ENCODE assay signal across 1 cellular context in genomic region chr20:58209652-58210397, GRCh38.
TF ChIP-seq lines count a peak whose summit lies in the region.

No MANE protein-coding gene starts in this region.

TF ChIP-seq in HepG2, 621 proteins besides CTCF, POLR2A, EP300 and RAD21 (continued from another document and continues in another):
- TF ChIP-seq ZNF710 (CRISPR knock-in tag; IDR thresholded peaks at IDR 0.05; ENCODE audit: borderline replicate concordance) (peak; percentile 79; the same call in 1 of the 2 replicates), ZNF275 (CRISPR knock-in tag; IDR thresholded peaks at IDR 0.05; ENCODE audit: borderline replicate concordance) (peak; percentile 34; the same call in 1 of the 2 replicates), DMAP1 (CRISPR knock-in tag; IDR thresholded peaks at IDR 0.05) (0 out of 2 replicates have a peak, but pooled peaks have one; percentile 41), ZNF556 (CRISPR knock-in tag; IDR thresholded peaks at IDR 0.05; ENCODE audit: borderline replicate concordance) (peak; percentile 77; the same call in 1 of the 2 replicates), ZBTB37 (CRISPR knock-in tag; IDR thresholded peaks at IDR 0.05) (no peak), ZNF331 (CRISPR knock-in tag; IDR thresholded peaks at IDR 0.05) (peak; percentile 85), CBX1 (IDR thresholded peaks at IDR 0.05; ENCODE audit: low read depth) (peak; percentile 69), MAF1 (CRISPR knock-in tag; IDR thresholded peaks at IDR 0.05; ENCODE audit: borderline replicate concordance) (0 out of 2 replicates have a peak, but pooled peaks have one; percentile 63), SMYD3 (CRISPR knock-in tag; IDR thresholded peaks at IDR 0.05) (no peak), CENPT (CRISPR knock-in tag; IDR thresholded peaks at IDR 0.05; ENCODE audit: low read depth) (peak; percentile 65; the same call in 1 of the 2 replicates), POLR2AphosphoS2 (IDR thresholded peaks at IDR 0.05; ENCODE audit: low read depth, low read length) (no peak), ZNF564 (CRISPR knock-in tag; IDR thresholded peaks at IDR 0.05) (no peak), ZNF777 (CRISPR knock-in tag; IDR thresholded peaks at IDR 0.05) (peak; percentile 56; the same call in 1 of the 2 replicates), THAP9 (CRISPR knock-in tag; IDR thresholded peaks at IDR 0.05; ENCODE audit: borderline replicate concordance) (no peak; the same call in 1 of the 2 replicates), YEATS2 (CRISPR knock-in tag; IDR thresholded peaks at IDR 0.05; ENCODE audit: borderline replicate concordance) (peak; percentile 100), ATF6 (CRISPR knock-in tag; conservative IDR thresholded peaks at IDR 0.05) (peak; percentile 74; the same call in 1 of the 2 replicates), PRDM10 (CRISPR knock-in tag; IDR thresholded peaks at IDR 0.05; ENCODE audit: low read depth) (0 out of 2 replicates have a peak, but pooled peaks have one; percentile 31), KDM4B (CRISPR knock-in tag; IDR thresholded peaks at IDR 0.05) (peak; percentile 71; the same call in 1 of the 2 replicates), CENPBD1 (CRISPR knock-in tag; IDR thresholded peaks at IDR 0.05; ENCODE audit: borderline replicate concordance, low read depth) (no peak), KLF12 (CRISPR knock-in tag; IDR thresholded peaks at IDR 0.05; ENCODE audit: borderline replicate concordance) (peak; percentile 52; the same call in 1 of the 2 replicates), HMG20B (CRISPR knock-in tag; conservative IDR thresholded peaks at IDR 0.05) (0 out of 2 replicates have a peak, but pooled peaks have one; percentile 51), ZBED4 (CRISPR knock-in tag; IDR thresholded peaks at IDR 0.05; ENCODE audit: borderline replicate concordance) (peak; percentile 79), MXD4 (CRISPR knock-in tag; IDR thresholded peaks at IDR 0.05) (peak; percentile 46; the same call in 1 of the 2 replicates), JARID2 (CRISPR knock-in tag; IDR thresholded peaks at IDR 0.05; ENCODE audit: insufficient replicate concordance) (peak; percentile 75), ZNF232 (CRISPR knock-in tag; IDR thresholded peaks at IDR 0.05; ENCODE audit: borderline replicate concordance) (peak; percentile 72; the same call in 1 of the 2 replicates), MED1 (CRISPR knock-in tag; IDR thresholded peaks at IDR 0.05) (peak; percentile 38; the same call in 1 of the 2 replicates), DR1 (CRISPR knock-in tag; IDR thresholded peaks at IDR 0.05) (peak; percentile 61; the same call in 1 of the 2 replicates), CBX5 (CRISPR knock-in tag; IDR thresholded peaks at IDR 0.05; ENCODE audit: borderline replicate concordance) (peak; percentile 76; the same call in 1 of the 2 replicates), FOXO1 (CRISPR knock-in tag; IDR thresholded peaks at IDR 0.05) (peak; percentile 63), ELF1 (CRISPR knock-in tag; IDR thresholded peaks at IDR 0.05) (peak; percentile 56; the same call in 1 of the 2 replicates), ZNF260 (CRISPR knock-in tag; IDR thresholded peaks at IDR 0.05; ENCODE audit: borderline replicate concordance, low read depth) (no peak), SAP130 (CRISPR knock-in tag; IDR thresholded peaks at IDR 0.05; ENCODE audit: low read depth) (0 out of 2 replicates have a peak, but pooled peaks have one; percentile 25), HOXA5 (CRISPR knock-in tag; IDR thresholded peaks at IDR 0.05) (peak; percentile 72; the same call in 1 of the 2 replicates), KLF6 (CRISPR knock-in tag; IDR thresholded peaks at IDR 0.05) (0 out of 2 replicates have a peak, but pooled peaks have one; percentile 60), BORCS8-MEF2B (CRISPR knock-in tag; IDR thresholded peaks at IDR 0.05) (peak; percentile 79; the same call in 1 of the 2 replicates), KDM3A (CRISPR knock-in tag; IDR thresholded peaks at IDR 0.05; ENCODE audit: low read depth) (peak; percentile 99), ZNF253 (CRISPR knock-in tag; IDR thresholded peaks at IDR 0.05; ENCODE audit: borderline replicate concordance) (peak; percentile 80; the same call in 1 of the 2 replicates), ZGPAT (CRISPR knock-in tag; IDR thresholded peaks at IDR 0.05) (peak; percentile 83; the same call in 1 of the 2 replicates), RARA (CRISPR knock-in tag; IDR thresholded peaks at IDR 0.05) (no peak), MED13 (CRISPR knock-in tag; IDR thresholded peaks at IDR 0.05) (0 out of 2 replicates have a peak, but pooled peaks have one; percentile 27), ZNF792 (CRISPR knock-in tag; IDR thresholded peaks at IDR 0.05) (peak; percentile 80)
